Comparison of ENCODE assay signal across 8 cellular contexts in the genomic region with DNA sequence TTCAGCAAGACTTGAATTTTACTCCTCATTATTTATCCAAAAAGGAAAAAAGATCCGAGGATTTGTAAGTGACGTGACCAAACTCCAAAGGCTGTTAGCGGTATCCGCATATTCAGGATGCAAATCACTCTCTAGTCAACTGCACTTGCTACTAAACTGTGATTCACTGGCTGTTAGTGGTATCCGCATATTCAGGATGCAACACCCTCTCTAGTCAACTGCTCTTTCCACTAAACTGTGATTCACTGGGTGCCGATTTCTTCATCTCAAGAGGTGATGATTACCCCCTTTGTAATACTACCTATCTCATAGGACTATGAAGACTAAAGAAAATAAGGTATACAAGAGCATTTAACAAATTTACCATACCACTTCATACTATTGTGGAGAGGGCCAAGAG. TPM values are rescaled to one million over a fixed set of nuclear protein-coding genes. Genes with fewer than 3 reads are reported as not detected.
DNase-seq lines count a peak whose midpoint lies in the region; ATAC-seq and TF ChIP-seq lines count a peak whose summit lies in the region.
"Had no signal": no experiment of that assay in that cellular context is flagged by ENCODE, and none has a peak within 500 bp of the region (broad histone marks: within the 10 kb centered on the region; RNA-seq: fewer than 3 reads in every experiment).

No MANE protein-coding gene starts in this region.

- H4K5ac ChIP-seq in H9 (ENCODE audit: insufficient read length, low read depth, low read length), result no peak overlapping the region

- peak overlapping the region; percentile 66 for H3K27ac ChIP-seq in H9 (ENCODE audit: insufficient read length, low read depth, low read length)

- no peak overlapping the region for H2BK12ac ChIP-seq in H9 (ENCODE audit: insufficient read length, low read depth, low read length)

- no peak overlapping the region for H2BK5ac ChIP-seq in H9 (ENCODE audit: insufficient read length, low read length)

- CTCF ChIA-PET in GM10248 (lab: Yijun Ruan, JAX), result interaction anchor here (0.9 to 1.2 kb wide), 5 partner anchors 14 to 65 kb away, joined by 3 to 4 read pairs (median 3); no protein-coding TSS in a partner anchor

- H2AFZ ChIP-seq in H9 (ENCODE audit: low read length), result no peak overlapping the region

- no peak overlapping the region for H3K23ac ChIP-seq in H9 (ENCODE audit: insufficient read length, low read depth, low read length)

- ATAC-seq in activated naive CD8-positive, alpha-beta T cell treated with anti-CD3 and anti-CD28 coated beads, Interleukin-2, amount 50 U/mL, for 24 hours, result peak; percentile 84

- H3K4me2 ChIP-seq in H9 (ENCODE audit: insufficient read depth, insufficient read length, low read length), result peak overlapping the region; percentile 11

- H3K9ac ChIP-seq in H9 (ENCODE audit: extremely low read depth, insufficient read length, low read length), result no peak overlapping the region

- H3K79me1 ChIP-seq in H9 (ENCODE audit: insufficient read depth, low read depth, low read length, poor library complexity, severe bottlenecking), result peaks cover 13% of the 10 kb centered on the region

- peak; percentile 31 for DNase-seq in GM10248 (ENCODE audit: extremely low spot score)
- peak; percentile 50 for DNase-seq in H9
- DNase-seq in activated naive CD8-positive, alpha-beta T cell treated with anti-CD3 and anti-CD28 coated beads, Interleukin-2, amount 50 U/mL, for 24 hours, result peak; percentile 4
- DNase-seq in lung microvascular endothelial cell (ENCODE audit: low read depth in 2 of 2), result peak; percentile 7 to 87
- DNase-seq in posterior cingulate gyrus, result no peak
- DNase-seq in stimulated activated naive CD4-positive, alpha-beta T cell treated with Interleukin-2 at 50 U/mL for 16 hours (lab: John Stamatoyannopoulos, UW), result no peak
- no peak for DNase-seq in foreskin melanocyte
- DNase-seq: NCI-H524 treated with DMSO at 0.1 percent for 48 hours had no signal

- intact Hi-C loops in posterior cingulate gyrus (cut with DNase I), result no loop called here

- no peak overlapping the region for H2AK5ac ChIP-seq in H9 (ENCODE audit: insufficient read length, low read length)

- no peak overlapping the region for H2BK120ac ChIP-seq in H9 (ENCODE audit: low read depth, low read length, poor library complexity, severe bottlenecking)

- H2BK20ac ChIP-seq in H9 (ENCODE audit: low read depth, low read length, poor library complexity, severe bottlenecking), result no peak overlapping the region

- no peaks in the 10 kb centered on the region for H4K20me1 ChIP-seq in H9 (ENCODE audit: control insufficient read depth, insufficient read depth, insufficient read length)

- POLR2A ChIA-PET in GM10248 (lab: Yijun Ruan, JAX), result interaction anchor here (1.0 kb wide), 1 partner anchor 20 kb away, joined by 3 read pairs; no protein-coding TSS in a partner anchor

- H4K8ac ChIP-seq in H9 (replicated peaks; ENCODE audit: insufficient read length, low read depth, low read length), result no peak overlapping the region

- no peak overlapping the region for H2BK15ac ChIP-seq in H9 (ENCODE audit: low read depth, low read length)

- no peak for TF ChIP-seq CTCF in GM10248 (IDR thresholded peaks at IDR 0.05; ENCODE audit: control extremely low read depth, extremely low read depth, low read depth, missing control alignments)
- TF ChIP-seq CTCF in H9 (conservative IDR thresholded peaks at IDR 0.05), result no peak

- peaks cover 35% of the 10 kb centered on the region; the same call in 1 of the 2 replicates for H3K79me2 ChIP-seq in H9 (ENCODE audit: insufficient read depth, low read length)

- H3K9me3 ChIP-seq in H9 (ENCODE audit: control insufficient read depth, low read depth, low read length), result no peaks in the 10 kb centered on the region

- H3K56ac ChIP-seq in H9 (ENCODE audit: insufficient read length, low read depth, low read length), result no peak overlapping the region

- H3T11ph ChIP-seq in H9 (ENCODE audit: low read length), result no peak overlapping the region

- H3K36me3 Mint-ChIP-seq in H9 (ENCODE audit: insufficient read depth in 1 of 3, low read depth in 3 of 3), result no peaks in the 10 kb centered on the region
- peaks cover 39% of the 10 kb centered on the region for H3K36me3 Mint-ChIP-seq in activated naive CD8-positive, alpha-beta T cell treated with anti-CD3 and anti-CD28 coated beads, Interleukin-2, amount 50 U/mL, for 24 hours (ENCODE audit: low read depth)

- no CpG with 5 or more reads among the region's 6 CpGs for WGBS in H9 (ENCODE audit: extremely low coverage, insufficient read length, low lambda C conversion rate)

- H3K9me3 Mint-ChIP-seq in H9, result no peaks in the 10 kb centered on the region
- H3K9me3 Mint-ChIP-seq in activated naive CD8-positive, alpha-beta T cell treated with anti-CD3 and anti-CD28 coated beads, Interleukin-2, amount 50 U/mL, for 24 hours, result no peaks in the 10 kb centered on the region

- H3K27ac Mint-ChIP-seq in H9, result peak overlapping the region in 2 of 3 experiments; percentile 95 to 96; a peak in 5 of 7 replicates
- peak overlapping the region; percentile 84 for H3K27ac Mint-ChIP-seq in activated naive CD8-positive, alpha-beta T cell treated with anti-CD3 and anti-CD28 coated beads, Interleukin-2, amount 50 U/mL, for 24 hours

- peaks cover 35 to 47% of the 10 kb centered on the region in 2 experiments for H3K4me1 Mint-ChIP-seq in H9
- H3K4me1 Mint-ChIP-seq in activated naive CD8-positive, alpha-beta T cell treated with anti-CD3 and anti-CD28 coated beads, Interleukin-2, amount 50 U/mL, for 24 hours, result peaks cover 84% of the 10 kb centered on the region

- no peak overlapping the region for H3K18ac ChIP-seq in H9 (ENCODE audit: insufficient read length, low read depth, low read length)

- H3K4ac ChIP-seq in H9 (ENCODE audit: low read depth, low read length), result no peak overlapping the region

- H3K4me3 Mint-ChIP-seq in H9, result peak overlapping the region in 1 of 2 experiments; percentile 50; a peak in 2 of 5 replicates
- peak overlapping the region; percentile 43 for H3K4me3 Mint-ChIP-seq in activated naive CD8-positive, alpha-beta T cell treated with anti-CD3 and anti-CD28 coated beads, Interleukin-2, amount 50 U/mL, for 24 hours

- no peak overlapping the region for H3K14ac ChIP-seq in H9 (ENCODE audit: insufficient read depth, low read length)

- H4K91ac ChIP-seq in H9 (ENCODE audit: insufficient read length, low read depth, low read length), result no peak overlapping the region

- peaks cover 6% of the 10 kb centered on the region; the same call in 1 of the 2 replicates for H3K4me1 ChIP-seq in H9 (ENCODE audit: insufficient read depth, low read length)

- peaks cover under 1% of the 10 kb centered on the region for H3K23me2 ChIP-seq in H9 (ENCODE audit: insufficient read length, low read depth, low read length, poor library complexity, severe bottlenecking)

- no peaks in the 10 kb centered on the region for H3K27me3 ChIP-seq in H9 (ENCODE audit: insufficient read depth, low read length)

- H3K27me3 Mint-ChIP-seq in H9 (ENCODE audit: low read depth), result no peaks in the 10 kb centered on the region
- no peaks in the 10 kb centered on the region for H3K27me3 Mint-ChIP-seq in activated naive CD8-positive, alpha-beta T cell treated with anti-CD3 and anti-CD28 coated beads, Interleukin-2, amount 50 U/mL, for 24 hours

RNA-seq across cellular contexts. Expression of a gene that starts 5.7 kb away (rescaled TPM):
- total RNA-seq in H9 (2021), result 86.4 and 97.0 TPM in 2 replicates
- 40.3 and 52.2 TPM in 2 replicates for total RNA-seq in lung microvascular endothelial cell

RNA-seq across cellular contexts. Expression of a gene that starts 45.8 kb away (rescaled TPM):
- total RNA-seq in H9 (2021), result 44.6 and 46.0 TPM in 2 replicates
- total RNA-seq in lung microvascular endothelial cell, result 4.0 and 5.4 TPM in 2 replicates

Comparison
In these comparisons a context has a peak if more than half of its experiments do, and no peak if none do; other contexts are left out.
1. DNase-seq: peak in GM10248 (single experiment), H9 (single experiment), activated naive CD8-positive, alpha-beta T cell treated with anti-CD3 and anti-CD28 coated beads, Interleukin-2, amount 50 U/mL, for 24 hours (single experiment) and lung microvascular endothelial cell (2 of 2); none in posterior cingulate gyrus (0 of 10), stimulated activated naive CD4-positive, alpha-beta T cell treated with Interleukin-2 at 50 U/mL for 16 hours (single experiment) and foreskin melanocyte (single experiment).